ENCODE assay signal across 1 cellular context in genomic region chr14:75156901-75157300, GRCh38.
TF ChIP-seq lines count a peak whose summit lies in the region.

No MANE protein-coding gene starts in this region.

TF ChIP-seq in SK-N-SH treated with all-trans-retinoic acid at 6 μM for 48 hours, 23 proteins besides CTCF, POLR2A, EP300 and RAD21 (continued from another document):
- TF ChIP-seq ARNTL (CRISPR knock-in tag; IDR thresholded peaks at IDR 0.05; ENCODE audit: borderline replicate concordance, low read depth) = no peak
- no peak for TF ChIP-seq TCF4 (CRISPR knock-in tag; IDR thresholded peaks at IDR 0.05; ENCODE audit: borderline replicate concordance)
- TF ChIP-seq SNAI2 (CRISPR knock-in tag; IDR thresholded peaks at IDR 0.05) = no peak
- no peak for TF ChIP-seq BACH2 (CRISPR knock-in tag; IDR thresholded peaks at IDR 0.05; ENCODE audit: borderline replicate concordance)
- TF ChIP-seq ZC3H10 (CRISPR knock-in tag; IDR thresholded peaks at IDR 0.05) = no peak
- TF ChIP-seq ZNF8 (CRISPR knock-in tag; IDR thresholded peaks at IDR 0.05) = no peak
- TF ChIP-seq TOX (CRISPR knock-in tag; IDR thresholded peaks at IDR 0.05; ENCODE audit: borderline replicate concordance) = no peak
- TF ChIP-seq CSDC2 (CRISPR knock-in tag; IDR thresholded peaks at IDR 0.05) = no peak
- no peak for TF ChIP-seq PATZ1 (CRISPR knock-in tag; IDR thresholded peaks at IDR 0.05; ENCODE audit: borderline replicate concordance)
- no peak for TF ChIP-seq OSR1 (CRISPR knock-in tag; IDR thresholded peaks at IDR 0.05)
- no peak for TF ChIP-seq ZFP30 (CRISPR knock-in tag; IDR thresholded peaks at IDR 0.05)
- no peak for TF ChIP-seq POU6F1 (CRISPR knock-in tag; IDR thresholded peaks at IDR 0.05; ENCODE audit: borderline replicate concordance, low read depth)
- no peak for TF ChIP-seq ESRRG (CRISPR knock-in tag; IDR thresholded peaks at IDR 0.05)
- TF ChIP-seq RARB (CRISPR knock-in tag; IDR thresholded peaks at IDR 0.05) = no peak
- no peak for TF ChIP-seq ZFP3 (CRISPR knock-in tag; IDR thresholded peaks at IDR 0.05)
TF ChIP-seq in SK-N-SH treated with all-trans-retinoic acid at 6 μM for 48 hours: peak in this region for 0.
